8 cellular contexts compared by ENCODE assay signal in the genomic region with DNA sequence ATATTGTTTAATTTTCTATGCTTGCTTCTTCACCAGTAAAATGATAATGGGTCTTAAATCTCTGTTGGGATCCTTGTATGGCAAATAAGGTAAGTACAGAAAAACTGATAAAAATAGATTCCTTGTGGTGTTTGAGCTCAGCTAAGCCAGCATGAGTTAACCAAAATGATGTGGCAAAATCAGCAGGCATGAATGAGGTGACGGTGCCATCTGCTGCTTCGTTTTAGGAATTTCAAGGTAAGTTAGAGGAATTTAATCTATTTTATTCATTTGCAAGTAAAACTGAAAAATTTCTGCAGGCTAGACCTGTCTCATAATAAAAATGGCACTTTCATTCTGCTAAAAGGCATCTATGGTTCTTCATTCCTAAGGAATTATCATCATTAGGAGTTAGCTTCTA. TPM values are rescaled to one million over a fixed set of nuclear protein-coding genes. Genes with fewer than 3 reads are reported as not detected.
DNase-seq lines count a peak whose midpoint lies in the region; ATAC-seq, FAIRE-seq and TF ChIP-seq lines count a peak whose summit lies in the region.

No MANE protein-coding gene starts in this region.

- POLR2A ChIA-PET in A549 (lab: Yijun Ruan, JAX) = no interaction called here

- DNase-seq in A549 (ENCODE audit: low read depth in 1 of 2, low spot score in 1 of 2) = peak; percentile 39 to 79
- DNase-seq in NCI-H69 (lab: John Stamatoyannopoulos, UW) = peak; percentile 9
- DNase-seq in activated T-cell treated with anti-CD3 and anti-CD28 coated beads for 1 hour (ENCODE audit: low read depth) = peak; percentile 17
- peak; percentile 75 for DNase-seq in fibroblast of pulmonary artery (ENCODE audit: low read depth)
- no peak for DNase-seq in pancreas
- DNase-seq in HPDE6-E6E7 (ENCODE audit: extremely low spot score) = no peak

- peak; percentile 91 to 92 for TF ChIP-seq RAD21 in A549 (conservative IDR thresholded peaks at IDR 0.05 in 1 of 2, IDR thresholded peaks at IDR 0.05 in 1 of 2)

- no peak overlapping the region for H3K4me2 ChIP-seq in A549

- CTCF ChIA-PET in A549 (lab: Yijun Ruan, JAX) = interaction anchor here (0.6 to 3.9 kb wide), 32 partner anchors 10 to 1444 kb away, joined by 3 to 52 read pairs (median 5); a partner anchor contains a TSS

- no peak for TF ChIP-seq EP300 in A549 (IDR thresholded peaks at IDR 0.05)

- 3% methylated on average over 2 of the region's 2 CpGs for WGBS in A549 (ENCODE audit: missing lambda C conversion rate)
- 14 to 15% methylated on average over 2 of the region's 2 CpGs for WGBS in pancreas, 2 donors

- peak; percentile 64 to 76; a peak in 5 of 6 replicates for ATAC-seq in A549
- ATAC-seq in pancreas = peak in 3 of 4 donors; percentile 52 to 76 (median 58)
- ATAC-seq in GM18498 (IDR thresholded peaks at IDR 0.05; ENCODE audit: unreplicated experiment) = no peak

- H3K36me3 ChIP-seq in pancreas = no peaks in the 10 kb centered on the region

- H3K27me3 ChIP-seq in pancreas = no peaks in the 10 kb centered on the region

- H3K9me3 ChIP-seq in A549 = no peaks in the 10 kb centered on the region
- no peaks in the 10 kb centered on the region for H3K9me3 ChIP-seq in pancreas

- intact Hi-C loops in pancreas (cut with DNase I) = no loop called here

- H3K4me1 ChIP-seq in A549 (no peaks in the 10 kb centered on the region), pancreas (no peaks in the 10 kb centered on the region)

- H3K27ac ChIP-seq in A549 (no peak overlapping the region), pancreas (no peak overlapping the region)

- TF ChIP-seq CTCF in A549 (IDR thresholded peaks at IDR 0.05) (peak; percentile 87), GM12872 (IDR thresholded peaks at IDR 0.05; ENCODE audit: insufficient read depth, low read depth, low read length) (peak; percentile 37; the same call in 2 of the 3 replicates), fibroblast of pulmonary artery (IDR thresholded peaks at IDR 0.05; ENCODE audit: low read length, missing control alignments) (peak; percentile 39), pancreas (IDR thresholded peaks at IDR 0.05) (peak in 1 of 4 donors; percentile 11)

- H3K4me3 ChIP-seq in A549 (no peak overlapping the region), fibroblast of pulmonary artery (replicated peaks; ENCODE audit: low read depth, low read length) (no peak overlapping the region), pancreas (no peak overlapping the region)

- no peak for TF ChIP-seq POLR2A in A549 (IDR thresholded peaks at IDR 0.05; ENCODE audit: low read length)

- FAIRE-seq in A549 (lab: Jason Lieb, UNC) (peak; percentile 79), pancreas (lab: Jason Lieb, UNC) (peak; percentile 20)

TF ChIP-seq in A549, 52 proteins besides CTCF, POLR2A, EP300 and RAD21:
- TF ChIP-seq SMC3 (IDR thresholded peaks at IDR 0.05) (peak; percentile 91), KDM1A (IDR thresholded peaks at IDR 0.05; ENCODE audit: low read depth) (no peak)

RNA-seq across cellular contexts. Expression of a gene that starts 10.0 kb away (rescaled TPM):
- polyA plus RNA-seq in A549 (2011; rRNA removed) (not detected in 2 replicates), A549 (2017; fragmentation: RNase III; extraction: RNeasy Plus Mini Kit Qiagen cat#74134 plus additional on column Dnase treatment) (0.08 TPM in 1 of 3 replicates, not detected in the others), pancreas (1 to 10 TPM in 1 of 2 donors, under 1 TPM in 1; 0.92 to 1.0 TPM)
- not detected in 2 replicates for polyA plus RNA-seq in A549 (2012; cell fraction: cytosol; rRNA removed)
- polyA plus RNA-seq in A549 (2012; cell fraction: nucleus; rRNA removed) = not detected in 2 replicates
- not detected in 2 replicates for polyA minus RNA-seq in A549 (2011; rRNA and poly(A)+ RNA removed)
- 1 to 10 TPM in 4 of 6 donors, under 1 TPM in 2; 0.60 to 8.5 (median 2.2) TPM for total RNA-seq in pancreas

RNA-seq across cellular contexts. Expression of a gene that starts 31.9 kb away (rescaled TPM):
- 0.59 and 0.95 TPM in 2 replicates for polyA plus RNA-seq in A549 (2011; rRNA removed)
- 0.16 and 0.21 TPM in 2 replicates for polyA plus RNA-seq in A549 (2012; cell fraction: cytosol; rRNA removed)
- 0.09 and 0.10 TPM in 2 replicates for polyA plus RNA-seq in A549 (2012; cell fraction: nucleus; rRNA removed)
- polyA plus RNA-seq in A549 (2017; fragmentation: RNase III; extraction: RNeasy Plus Mini Kit Qiagen cat#74134 plus additional on column Dnase treatment) = 0.44 to 0.92 TPM (median 0.81 TPM) in 3 replicates
- polyA minus RNA-seq in A549 (2011; rRNA and poly(A)+ RNA removed) = 0.29 TPM in 1 of 2 replicates, not detected in the other
- total RNA-seq in pancreas = 10 to 100 TPM in 2 of 6 donors, 1 to 10 TPM in 1, under 1 TPM in 3; 0.65 to 34.3 (median 0.98) TPM
- polyA plus RNA-seq in pancreas = under 1 TPM; 0.28 to 0.80 TPM

RNA-seq across cellular contexts. Expression of a gene that starts 38.8 kb away (rescaled TPM):
- polyA plus RNA-seq in A549 (2011; rRNA removed) (0.08 and 0.39 TPM in 2 replicates), A549 (2017; fragmentation: RNase III; extraction: RNeasy Plus Mini Kit Qiagen cat#74134 plus additional on column Dnase treatment) (0.05 to 0.08 TPM (median 0.05 TPM) in 3 replicates), pancreas (under 1 TPM in 1 of 2 donors, not detected in 1; 0.30 TPM)
- polyA plus RNA-seq in A549 (2012; cell fraction: cytosol; rRNA removed) = 0.04 and 0.05 TPM in 2 replicates
- polyA plus RNA-seq in A549 (2012; cell fraction: nucleus; rRNA removed) = 0.01 and 0.04 TPM in 2 replicates
- polyA minus RNA-seq in A549 (2011; rRNA and poly(A)+ RNA removed) = not detected in 2 replicates
- 1 to 10 TPM in 1 of 6 donors, under 1 TPM in 1, not detected in 4; 0.28 to 2.2 TPM for total RNA-seq in pancreas

RNA-seq across cellular contexts. Expression of a gene that starts 41.2 kb away (rescaled TPM):
- 0.06 TPM in 1 of 2 replicates, not detected in the other for polyA plus RNA-seq in A549 (2011; rRNA removed)
- not detected in 2 replicates for polyA plus RNA-seq in A549 (2012; cell fraction: cytosol; rRNA removed)
- not detected in 2 replicates for polyA plus RNA-seq in A549 (2012; cell fraction: nucleus; rRNA removed)
- polyA plus RNA-seq in A549 (2017; fragmentation: RNase III; extraction: RNeasy Plus Mini Kit Qiagen cat#74134 plus additional on column Dnase treatment) = not detected in 3 replicates
- polyA minus RNA-seq in A549 (2011; rRNA and poly(A)+ RNA removed) = not detected in 2 replicates
- 1 to 10 TPM in 1 of 6 donors, under 1 TPM in 5; 0.24 to 1.8 (median 0.77) TPM for total RNA-seq in pancreas
- polyA plus RNA-seq in pancreas = 1 to 10 TPM in 1 of 2 donors, under 1 TPM in 1; 0.80 to 3.0 TPM

Comparison
In these comparisons a context has a peak if more than half of its experiments do, and no peak if none do; other contexts are left out.
1. DNase-seq: peak in A549 (2 of 2), NCI-H69 (single experiment), activated T-cell treated with anti-CD3 and anti-CD28 coated beads for 1 hour (single experiment) and fibroblast of pulmonary artery (single experiment); none in pancreas (0 of 6) and HPDE6-E6E7 (single experiment).